ENCODE assay signal across 19 cellular contexts in genomic region chr6:170206931-170207431, GRCh38.
DNase-seq lines count a peak whose midpoint lies in the region; ATAC-seq and TF ChIP-seq lines count a peak whose summit lies in the region.
"Had no signal": no experiment of that assay in that cellular context is flagged by ENCODE, and none has a peak within 500 bp of the region (broad histone marks: within the 10 kb centered on the region; RNA-seq: fewer than 3 reads in every experiment).

No MANE protein-coding gene starts in this region.

- H3K9me3 Mint-ChIP-seq in activated T-cell treated with anti-CD3 and anti-CD28 coated beads, Interleukin-2, amount 50 U/mL, for 24 hours, result peaks cover 11% of the 10 kb centered on the region
- H3K9me3 Mint-ChIP-seq in activated T-cell treated with anti-CD3 and anti-CD28 coated beads, Interleukin-2, amount 50 U/mL, for 72 hours, result peaks cover 6 to 15% of the 10 kb centered on the region in 2 donors

- H3K27me3 ChIP-seq in foreskin keratinocyte (no peaks in the 10 kb centered on the region), testis (no peaks in the 10 kb centered on the region)
- H3K27me3 ChIP-seq: right lobe of liver had no signal

- TF ChIP-seq CTCF in RWPE1 (conservative IDR thresholded peaks at IDR 0.05; ENCODE audit: low read depth) (no peak), foreskin keratinocyte (conservative IDR thresholded peaks at IDR 0.05) (no peak), testis (IDR thresholded peaks at IDR 0.05) (no peak)

- POLR2A ChIA-PET in RWPE1 (lab: Yijun Ruan, JAX; ENCODE audit: low non-redundant PET), result no interaction called here

- peak; percentile 16 for DNase-seq in activated T-cell treated with anti-CD3 and anti-CD28 coated beads, Interleukin-2, amount 50 U/mL, for 24 hours
- DNase-seq in activated T-cell treated with anti-CD3 and anti-CD28 coated beads, Interleukin-2, amount 50 U/mL, for 72 hours, result no peak
- no peak for DNase-seq in RWPE1 (ENCODE audit: low spot score)
- DNase-seq in foreskin keratinocyte, result no peak
- peak; percentile 11 for DNase-seq in testis
- no peak for DNase-seq in SIG-M5 (lab: John Stamatoyannopoulos, UW)
- DNase-seq: activated naive CD4-positive, alpha-beta T cell; amniotic stem cell; glutamatergic neuron; IMR-90; mesenchymal stem cell; naive B cell; NCI-H1436; NCI-H2171; NCI-H524 treated with DMSO at 0.1 percent for 48 hours had no signal

- no peaks in the 10 kb centered on the region for H3K9me3 ChIP-seq in testis
- H3K9me3 ChIP-seq: breast epithelium, right lobe of liver had no signal

- H3K36me3 ChIP-seq in testis (ENCODE audit: low read depth, missing control alignments), result no peaks in the 10 kb centered on the region
- H3K36me3 ChIP-seq: breast epithelium, right lobe of liver had no signal

- intact Hi-C loops in testis (cut with DNase I; ENCODE audit: low total_unique reads), result no loop called here

- no peak overlapping the region for H3K4me3 Mint-ChIP-seq in activated T-cell treated with anti-CD3 and anti-CD28 coated beads, Interleukin-2, amount 50 U/mL, for 24 hours
- no peak overlapping the region for H3K4me3 Mint-ChIP-seq in activated T-cell treated with anti-CD3 and anti-CD28 coated beads, Interleukin-2, amount 50 U/mL, for 72 hours
- H3K4me3 Mint-ChIP-seq: CD14-positive monocyte, naive B cell had no signal

- H3K27me3 Mint-ChIP-seq in activated T-cell treated with anti-CD3 and anti-CD28 coated beads, Interleukin-2, amount 50 U/mL, for 24 hours, result peaks cover 15% of the 10 kb centered on the region
- peaks cover 13% of the 10 kb centered on the region for H3K27me3 Mint-ChIP-seq in activated T-cell treated with anti-CD3 and anti-CD28 coated beads, Interleukin-2, amount 50 U/mL, for 72 hours (ENCODE audit: low read depth)

- TF ChIP-seq POLR2A in testis (IDR thresholded peaks at IDR 0.05), result no peak

- WGBS in testis, 2 donors, result 89 to 96% methylated on average over 5 to 8 of the region's 8 CpGs

- H3K4me1 Mint-ChIP-seq in activated T-cell treated with anti-CD3 and anti-CD28 coated beads, Interleukin-2, amount 50 U/mL, for 24 hours (ENCODE audit: low read depth), result no peaks in the 10 kb centered on the region
- H3K4me1 Mint-ChIP-seq in activated T-cell treated with anti-CD3 and anti-CD28 coated beads, Interleukin-2, amount 50 U/mL, for 72 hours (ENCODE audit: low read depth), result peaks cover 7% of the 10 kb centered on the region
- H3K4me1 Mint-ChIP-seq: CD14-positive monocyte, naive B cell had no signal

- H3K4me1 ChIP-seq in foreskin keratinocyte, result no peaks in the 10 kb centered on the region
- H3K4me1 ChIP-seq in testis, result no peaks in the 10 kb centered on the region
- H3K4me1 ChIP-seq: breast epithelium, right lobe of liver had no signal

- ATAC-seq in activated T-cell treated with anti-CD3 and anti-CD28 coated beads, Interleukin-2, amount 50 U/mL, for 72 hours (replicated peaks in 1 of 2), result no peak
- ATAC-seq in foreskin keratinocyte (peak; percentile 20), HG02970 (IDR thresholded peaks at IDR 0.05; ENCODE audit: low FRiP score, unreplicated experiment) (no peak)
- ATAC-seq: right lobe of liver had no signal

- H3K4me3 ChIP-seq in testis, result no peak overlapping the region
- H3K4me3 ChIP-seq: breast epithelium, right lobe of liver had no signal

- no peaks in the 10 kb centered on the region for H3K36me3 Mint-ChIP-seq in activated T-cell treated with anti-CD3 and anti-CD28 coated beads, Interleukin-2, amount 50 U/mL, for 24 hours (ENCODE audit: low read depth)
- peaks cover 5 to 6% of the 10 kb centered on the region in 2 donors for H3K36me3 Mint-ChIP-seq in activated T-cell treated with anti-CD3 and anti-CD28 coated beads, Interleukin-2, amount 50 U/mL, for 72 hours (ENCODE audit: insufficient read depth in 2 of 2)
- H3K36me3 Mint-ChIP-seq: CD14-positive monocyte had no signal

- H3K27ac ChIP-seq in RWPE1 (peak overlapping the region; percentile 15; the same call in 1 of the 2 replicates), foreskin keratinocyte (no peak overlapping the region), testis (no peak overlapping the region)
- H3K27ac ChIP-seq: breast epithelium, right lobe of liver had no signal

- no peak overlapping the region for H3K27ac Mint-ChIP-seq in activated T-cell treated with anti-CD3 and anti-CD28 coated beads, Interleukin-2, amount 50 U/mL, for 24 hours
- no peak overlapping the region for H3K27ac Mint-ChIP-seq in activated T-cell treated with anti-CD3 and anti-CD28 coated beads, Interleukin-2, amount 50 U/mL, for 72 hours
- H3K27ac Mint-ChIP-seq: CD14-positive monocyte had no signal

- CTCF ChIA-PET in RWPE1 (lab: Yijun Ruan, JAX), result no interaction called here

Comparison
In these comparisons a context has a peak if more than half of its experiments do, and no peak if none do; other contexts are left out.
1. DNase-seq: peak in activated T-cell treated with anti-CD3 and anti-CD28 coated beads, Interleukin-2, amount 50 U/mL, for 24 hours (single experiment) and testis (single experiment); none in activated T-cell treated with anti-CD3 and anti-CD28 coated beads, Interleukin-2, amount 50 U/mL, for 72 hours (0 of 2), RWPE1 (single experiment), foreskin keratinocyte (0 of 2) and SIG-M5 (single experiment).